ENCODE assay signal across 1 cellular context in the genomic region with DNA sequence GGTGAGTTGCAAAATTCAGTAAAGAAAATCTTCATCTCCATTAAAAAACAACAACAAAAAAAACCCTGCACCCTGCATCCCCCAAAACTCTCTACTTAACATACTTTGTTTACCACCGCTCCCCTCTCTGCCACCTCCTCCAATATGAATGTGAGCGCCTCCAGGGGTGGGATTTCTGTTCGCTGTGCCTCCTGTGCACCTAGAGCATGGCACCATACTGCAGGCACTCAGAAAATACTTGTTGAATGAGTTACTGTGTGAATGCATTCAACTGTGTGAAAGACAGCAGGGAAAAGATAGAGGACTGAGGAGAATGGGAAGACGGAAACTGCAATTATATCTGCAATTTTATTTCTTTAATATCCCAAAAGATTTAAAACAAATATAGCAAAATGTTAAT.
TF ChIP-seq lines count a peak whose summit lies in the region.

No MANE protein-coding gene starts in this region.

TF ChIP-seq in HepG2, 621 proteins besides CTCF, POLR2A, EP300 and RAD21:
- TF ChIP-seq ZNF496 (CRISPR knock-in tag; IDR thresholded peaks at IDR 0.05; ENCODE audit: insufficient replicate concordance) (no peak), HIVEP1 (CRISPR knock-in tag; IDR thresholded peaks at IDR 0.05) (no peak), RARA (CRISPR knock-in tag; IDR thresholded peaks at IDR 0.05) (no peak), ZNF570 (CRISPR knock-in tag; IDR thresholded peaks at IDR 0.05; ENCODE audit: borderline replicate concordance) (no peak), SUZ12 (IDR thresholded peaks at IDR 0.05; ENCODE audit: low read depth, low read length) (no peak), RCOR2 (CRISPR knock-in tag; IDR thresholded peaks at IDR 0.05) (no peak), NFIB (CRISPR knock-in tag; IDR thresholded peaks at IDR 0.05; ENCODE audit: borderline replicate concordance) (no peak), ZNF253 (CRISPR knock-in tag; IDR thresholded peaks at IDR 0.05; ENCODE audit: borderline replicate concordance) (no peak), AKAP8 (CRISPR knock-in tag; IDR thresholded peaks at IDR 0.05) (no peak), ZNF879 (CRISPR knock-in tag; IDR thresholded peaks at IDR 0.05) (no peak), ZNF263 (CRISPR knock-in tag; IDR thresholded peaks at IDR 0.05) (no peak), ARNTL (CRISPR knock-in tag; IDR thresholded peaks at IDR 0.05) (no peak)
- TF ChIP-seq, protein P1, sequence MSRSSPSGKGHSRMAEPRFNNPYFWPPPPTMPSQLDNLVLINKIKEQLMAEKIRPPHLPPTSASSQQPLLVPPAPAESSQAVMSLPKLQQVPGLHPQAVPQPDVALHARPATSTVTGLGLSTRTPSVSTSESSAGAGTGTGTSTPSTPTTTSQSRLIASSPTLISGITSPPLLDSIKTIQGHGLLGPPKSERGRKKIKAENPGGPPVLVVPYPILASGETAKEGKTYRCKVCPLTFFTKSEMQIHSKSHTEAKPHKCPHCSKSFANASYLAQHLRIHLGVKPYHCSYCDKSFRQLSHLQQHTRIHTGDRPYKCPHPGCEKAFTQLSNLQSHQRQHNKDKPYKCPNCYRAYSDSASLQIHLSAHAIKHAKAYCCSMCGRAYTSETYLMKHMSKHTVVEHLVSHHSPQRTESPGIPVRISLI (CRISPR knock-in tag; IDR thresholded peaks at IDR 0.05; ENCODE audit: borderline replicate concordance) = no peak
- TF ChIP-seq, protein P2, sequence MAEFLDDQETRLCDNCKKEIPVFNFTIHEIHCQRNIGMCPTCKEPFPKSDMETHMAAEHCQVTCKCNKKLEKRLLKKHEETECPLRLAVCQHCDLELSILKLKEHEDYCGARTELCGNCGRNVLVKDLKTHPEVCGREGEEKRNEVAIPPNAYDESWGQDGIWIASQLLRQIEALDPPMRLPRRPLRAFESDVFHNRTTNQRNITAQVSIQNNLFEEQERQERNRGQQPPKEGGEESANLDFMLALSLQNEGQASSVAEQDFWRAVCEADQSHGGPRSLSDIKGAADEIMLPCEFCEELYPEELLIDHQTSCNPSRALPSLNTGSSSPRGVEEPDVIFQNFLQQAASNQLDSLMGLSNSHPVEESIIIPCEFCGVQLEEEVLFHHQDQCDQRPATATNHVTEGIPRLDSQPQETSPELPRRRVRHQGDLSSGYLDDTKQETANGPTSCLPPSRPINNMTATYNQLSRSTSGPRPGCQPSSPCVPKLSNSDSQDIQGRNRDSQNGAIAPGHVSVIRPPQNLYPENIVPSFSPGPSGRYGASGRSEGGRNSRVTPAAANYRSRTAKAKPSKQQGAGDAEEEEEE (CRISPR knock-in tag; IDR thresholded peaks at IDR 0.05; ENCODE audit: borderline replicate concordance) = no peak
- TF ChIP-seq, protein P3, sequence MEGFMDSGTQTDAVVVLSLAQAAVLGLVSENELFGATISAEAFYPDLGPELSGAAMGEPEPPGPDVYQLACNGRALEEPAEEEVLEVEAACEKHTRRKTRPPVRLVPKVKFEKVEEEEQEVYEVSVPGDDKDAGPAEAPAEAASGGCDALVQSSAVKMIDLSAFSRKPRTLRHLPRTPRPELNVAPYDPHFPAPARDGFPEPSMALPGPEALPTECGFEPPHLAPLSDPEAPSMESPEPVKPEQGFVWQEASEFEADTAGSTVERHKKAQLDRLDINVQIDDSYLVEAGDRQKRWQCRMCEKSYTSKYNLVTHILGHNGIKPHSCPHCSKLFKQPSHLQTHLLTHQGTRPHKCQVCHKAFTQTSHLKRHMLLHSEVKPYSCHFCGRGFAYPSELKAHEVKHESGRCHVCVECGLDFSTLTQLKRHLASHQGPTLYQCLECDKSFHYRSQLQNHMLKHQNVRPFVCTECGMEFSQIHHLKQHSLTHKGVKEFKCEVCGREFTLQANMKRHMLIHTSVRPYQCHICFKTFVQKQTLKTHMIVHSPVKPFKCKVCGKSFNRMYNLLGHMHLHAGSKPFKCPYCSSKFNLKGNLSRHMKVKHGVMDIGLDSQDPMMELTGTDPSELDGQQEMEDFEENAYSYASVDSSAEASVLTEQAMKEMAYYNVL (CRISPR knock-in tag; IDR thresholded peaks at IDR 0.05; ENCODE audit: borderline replicate concordance) = no peak
